ENCODE assay signal across 9 cellular contexts in genomic region chr19:11479470-11480080, GRCh38.
DNase-seq lines count a peak whose midpoint lies in the region; ATAC-seq, FAIRE-seq and TF ChIP-seq lines count a peak whose summit lies in the region.
"Had no signal": no experiment of that assay in that cellular context is flagged by ENCODE, and none has a peak within 500 bp of the region (broad histone marks: within the 10 kb centered on the region; RNA-seq: fewer than 3 reads in every experiment).

No MANE protein-coding gene starts in this region.

- FAIRE-seq in D721Med (lab: Jason Lieb, UNC), result no peak

- ATAC-seq in HG02759 (IDR thresholded peaks at IDR 0.05; ENCODE audit: unreplicated experiment) (no peak), GM18517 (IDR thresholded peaks at IDR 0.05; ENCODE audit: unreplicated experiment) (no peak)

- peak; percentile 85 for DNase-seq in D721Med (ENCODE audit: insufficient read length, low spot score)
- peak in 55 of 58 donors; percentile 15 to 87 (median 69) for DNase-seq in anterior cingulate cortex (lab: John Stamatoyannopoulos, UW)
- DNase-seq in left kidney (ENCODE audit: low read depth, low spot score), result peak; percentile 51
- no peak for DNase-seq in T-helper 9 cell
- DNase-seq in hepatic stellate cell (ENCODE audit: low spot score), result no peak
- DNase-seq: naive B cell had no signal

- no peak for TF ChIP-seq CTCF in D721Med (IDR thresholded peaks at IDR 0.05; ENCODE audit: insufficient read depth, missing control alignments)

- no peak for TF ChIP-seq EP300 in Ishikawa (IDR thresholded peaks at IDR 0.05; ENCODE audit: borderline replicate concordance)

- TF ChIP-seq RAD21 in Ishikawa (IDR thresholded peaks at IDR 0.05; ENCODE audit: low read depth), result no peak

TF ChIP-seq in Ishikawa, 13 proteins besides CTCF, POLR2A, EP300 and RAD21:
- TF ChIP-seq FOXM1 (IDR thresholded peaks at IDR 0.05; ENCODE audit: borderline replicate concordance, low read depth), result no peak
- TF ChIP-seq USF1 (IDR thresholded peaks at IDR 0.05), result no peak
- TF ChIP-seq REST (IDR thresholded peaks at IDR 0.05; ENCODE audit: low read depth), result peak; percentile 90
- peak; percentile 76; the same call in 1 of the 2 replicates for TF ChIP-seq MAX (IDR thresholded peaks at IDR 0.05)
- TF ChIP-seq TAF1 (IDR thresholded peaks at IDR 0.05; ENCODE audit: low read depth), result no peak
- TF ChIP-seq CREB1 (IDR thresholded peaks at IDR 0.05; ENCODE audit: low read depth), result no peak
- no peak for TF ChIP-seq EGR1 (IDR thresholded peaks at IDR 0.05)
- no peak; the same call in 1 of the 2 replicates for TF ChIP-seq TEAD4 (IDR thresholded peaks at IDR 0.05)
- TF ChIP-seq NFIC (IDR thresholded peaks at IDR 0.05), result no peak
- no peak for TF ChIP-seq ZBTB7A (IDR thresholded peaks at IDR 0.05; ENCODE audit: low read depth)
- TF ChIP-seq CEBPB (IDR thresholded peaks at IDR 0.05), result no peak
- TF ChIP-seq YY1 (IDR thresholded peaks at IDR 0.05; ENCODE audit: low read depth), result no peak
- peak; percentile 45; the same call in 1 of the 2 replicates for TF ChIP-seq TCF12 (IDR thresholded peaks at IDR 0.05; ENCODE audit: low read depth)

Comparison
In these comparisons a context has a peak if more than half of its experiments do, and no peak if none do; other contexts are left out.
1. DNase-seq: peak in D721Med (single experiment), anterior cingulate cortex (55 of 58) and left kidney (single experiment); none in T-helper 9 cell (single experiment) and hepatic stellate cell (single experiment).